In the genomic region with DNA sequence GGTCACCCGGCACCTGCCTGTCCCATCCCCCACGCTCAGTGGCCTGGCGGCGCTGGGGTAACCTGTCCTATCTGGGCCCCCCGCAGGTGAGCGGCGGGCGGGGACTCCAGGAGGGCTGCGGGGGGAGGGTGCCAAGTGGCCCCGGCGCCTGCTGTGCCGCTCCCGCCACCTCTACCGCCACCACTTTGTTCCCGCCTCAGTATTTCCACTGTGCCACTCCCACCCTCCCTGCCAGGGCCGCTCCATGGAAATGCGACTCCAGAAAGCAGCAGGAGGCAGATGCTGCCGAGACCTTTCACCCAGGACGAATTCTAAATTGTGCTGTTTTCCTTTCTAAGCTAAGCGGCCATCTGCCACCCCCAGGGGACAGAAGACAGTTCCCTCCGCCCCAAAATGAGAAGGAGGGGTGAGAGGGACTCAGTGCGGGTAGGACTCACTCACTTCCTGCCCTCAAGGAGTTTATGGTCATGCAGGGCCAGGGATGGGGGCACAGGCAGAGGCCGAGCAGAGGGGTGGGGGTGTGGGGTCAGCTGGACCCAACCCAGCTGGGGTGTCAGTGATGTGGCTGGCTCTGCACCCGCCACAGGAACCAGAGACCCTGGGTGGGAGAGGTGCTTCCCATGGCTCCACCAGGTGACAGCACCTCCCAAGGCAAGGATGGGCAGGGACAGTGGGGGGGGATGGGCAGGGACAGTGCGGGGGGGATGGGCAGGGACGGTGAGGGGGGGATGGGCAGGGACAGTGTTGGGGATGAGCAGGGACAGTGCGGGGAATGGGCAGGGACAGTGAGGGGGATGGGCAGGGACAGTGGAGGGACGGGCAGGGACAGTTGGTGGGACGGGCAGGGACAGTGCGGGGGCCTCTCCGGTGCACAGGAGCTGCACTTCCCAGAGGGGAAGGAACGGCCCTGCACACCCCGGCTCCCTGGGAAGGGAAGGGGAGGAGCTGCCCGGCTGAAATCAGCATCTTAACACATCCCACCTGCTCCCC, we compare ENCODE assay signal across 10 cellular contexts. TPM values are rescaled to one million over a fixed set of nuclear protein-coding genes. Genes with fewer than 3 reads are reported as not detected.
DNase-seq lines count a peak whose midpoint lies in the region; ATAC-seq and TF ChIP-seq lines count a peak whose summit lies in the region.
"Had no signal": no experiment of that assay in that cellular context is flagged by ENCODE, and none has a peak within 500 bp of the region (broad histone marks: within the 10 kb centered on the region; RNA-seq: fewer than 3 reads in every experiment).

No MANE protein-coding gene starts in this region.

- WGBS in body of pancreas, 2 donors: 65 to 73% methylated on average over 14 to 33 of the region's 34 CpGs

- H2AFZ ChIP-seq in PC-9: no peak overlapping the region

- peaks cover 12% of the 10 kb centered on the region; the same call in 1 of the 2 replicates for H4K20me1 ChIP-seq in PC-9 (ENCODE audit: insufficient read depth)

- no peak for TF ChIP-seq CTCF in body of pancreas (IDR thresholded peaks at IDR 0.05)
- TF ChIP-seq CTCF in neural crest cell (conservative IDR thresholded peaks at IDR 0.05): no peak
- TF ChIP-seq CTCF in PC-9 (conservative IDR thresholded peaks at IDR 0.05): no peak

- peaks cover 6% of the 10 kb centered on the region for H3K27me3 Mint-ChIP-seq in neural crest cell (ENCODE audit: low read depth)

- H3K36me3 ChIP-seq in body of pancreas (replicated peaks in 1 of 2; ENCODE audit: insufficient read depth in 1 of 2, low read depth in 2 of 2): no peaks in the 10 kb centered on the region
- H3K36me3 ChIP-seq in PC-9 (ENCODE audit: low read depth): no peaks in the 10 kb centered on the region
- H3K36me3 ChIP-seq: HAP-1 had no signal

- TF ChIP-seq POLR2A in body of pancreas (IDR thresholded peaks at IDR 0.05): no peak

- peak overlapping the region; percentile 64 for H3K27ac Mint-ChIP-seq in neural crest cell (ENCODE audit: unreplicated experiment)

- no peaks in the 10 kb centered on the region for H3F3A ChIP-seq in PC-9 (ENCODE audit: insufficient read depth, low read depth)

- CTCF ChIA-PET in PC-9 (lab: Charles Lee): no interaction called here

- DNase-seq in DMS153 treated with DMSO at 0.1 percent for 48 hours (lab: John Stamatoyannopoulos, UW; ENCODE audit: unreplicated experiment): peak; percentile 64
- DNase-seq in NCI-H128 (lab: John Stamatoyannopoulos, UW; ENCODE audit: unreplicated experiment): peak; percentile 18
- peak in 2 of 4 donors; percentile 42 to 54 for DNase-seq in body of pancreas
- DNase-seq in neural crest cell (ENCODE audit: low read depth, low spot score): no peak
- DNase-seq in PC-9: no peak
- DNase-seq: stimulated activated CD4-positive, alpha-beta T cell treated with anti-CD3 and anti-CD28 coated beads, Interleukin-1b, Interleukin-23, amount 100 ng/mL, for 48 hours had no signal

- peak overlapping the region; percentile 82 for H3K4me3 Mint-ChIP-seq in neural crest cell

- POLR2A ChIA-PET in PC-9 (lab: Charles Lee; ENCODE audit: unreplicated experiment): no interaction called here

- no peaks in the 10 kb centered on the region for H3K36me3 Mint-ChIP-seq in neural crest cell (ENCODE audit: low read depth)

- H3K79me2 ChIP-seq in PC-9 (ENCODE audit: low read depth): no peaks in the 10 kb centered on the region

- H3K27me3 ChIP-seq in body of pancreas (no peaks in the 10 kb centered on the region), PC-9 (ENCODE audit: insufficient read depth, low read depth) (no peaks in the 10 kb centered on the region)

- H3K4me2 ChIP-seq in PC-9: no peak overlapping the region

- H3K4me1 ChIP-seq in body of pancreas (peaks cover 86% of the 10 kb centered on the region), PC-9 (replicated peaks; ENCODE audit: insufficient read depth) (no peaks in the 10 kb centered on the region)
- H3K4me1 ChIP-seq: HAP-1 had no signal

- intact Hi-C loops in body of pancreas (cut with DNase I): no loop called here
- intact Hi-C loops in PC-9 (cut with micrococcal nuclease; ENCODE audit: unreplicated experiment): no loop called here

- BruUV-seq in PC-9 (replicated peaks; lab: Mats Ljungman, UMichigan): no TSS peak

- H3K9me3 ChIP-seq in body of pancreas (no peaks in the 10 kb centered on the region), PC-9 (ENCODE audit: insufficient read depth, low read depth) (no peaks in the 10 kb centered on the region)
- H3K9me3 ChIP-seq: HAP-1 had no signal

- H3K9me3 Mint-ChIP-seq in neural crest cell: no peaks in the 10 kb centered on the region

- H3K27ac ChIP-seq in body of pancreas (peak overlapping the region in 3 of 4 donors; percentile 51 to 67 (median 54)), PC-9 (no peak overlapping the region)

- ATAC-seq in body of pancreas (no peak), HG02852 (IDR thresholded peaks at IDR 0.05; ENCODE audit: unreplicated experiment) (no peak), GM19023 (IDR thresholded peaks at IDR 0.05; ENCODE audit: unreplicated experiment) (no peak), GM18502 (IDR thresholded peaks at IDR 0.05; ENCODE audit: poor library complexity, unreplicated experiment) (no peak)

- no peaks in the 10 kb centered on the region for H3K9me2 ChIP-seq in PC-9 (ENCODE audit: insufficient read depth)

- peaks cover 31% of the 10 kb centered on the region for H3K4me1 Mint-ChIP-seq in neural crest cell

- H3K4me3 ChIP-seq in body of pancreas (no peak overlapping the region), PC-9 (no peak overlapping the region)
- H3K4me3 ChIP-seq: HAP-1 had no signal

RNA-seq across cellular contexts. Expression of a gene that starts 17.8 kb away (rescaled TPM):
- total RNA-seq in body of pancreas (10 to 100 TPM; 29.6 to 65.3 TPM), neural crest cell (99.0 and 99.7 TPM in 2 replicates), PC-9 (2021) (39.2 and 51.4 TPM in 2 replicates)

RNA-seq across cellular contexts. Expression of a gene that starts 45.2 kb away (rescaled TPM):
- total RNA-seq in body of pancreas (10 to 100 TPM; 35.3 to 75.8 TPM), neural crest cell (77.2 and 79.4 TPM in 2 replicates), PC-9 (2021) (81.8 and 90.1 TPM in 2 replicates)

Comparison
In these comparisons a context has a peak if more than half of its experiments do, and no peak if none do; other contexts are left out.
1. DNase-seq: peak in DMS153 treated with DMSO at 0.1 percent for 48 hours (single experiment) and NCI-H128 (single experiment); none in neural crest cell (single experiment) and PC-9 (0 of 2).